ENCODE assay signal across 12 cellular contexts in the genomic region with DNA sequence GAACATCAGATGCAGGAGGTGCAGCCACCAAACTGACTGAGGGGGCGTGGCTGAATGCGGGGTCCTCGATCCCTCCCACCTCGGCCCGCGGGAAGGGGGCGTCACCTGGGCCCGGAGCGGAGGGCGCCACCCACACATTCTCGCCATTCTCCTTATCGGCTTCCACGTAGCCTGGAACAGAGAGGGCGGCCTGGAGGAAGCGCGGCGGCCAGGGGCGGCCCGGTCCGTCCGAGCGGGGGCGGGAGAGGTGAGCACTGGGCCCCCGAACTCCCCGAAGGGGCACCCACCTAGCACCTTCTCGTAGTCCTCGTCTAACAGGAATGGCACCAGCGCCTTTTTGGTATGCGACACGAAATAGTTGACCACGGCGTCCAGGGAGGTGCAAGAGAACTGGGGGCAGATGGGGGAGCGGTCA. TPM values are rescaled to one million over a fixed set of nuclear protein-coding genes. Genes with fewer than 3 reads are reported as not detected.
DNase-seq lines count a peak whose midpoint lies in the region; ATAC-seq, FAIRE-seq and TF ChIP-seq lines count a peak whose summit lies in the region.
"Had no signal": no experiment of that assay in that cellular context is flagged by ENCODE, and none has a peak within 500 bp of the region (broad histone marks: within the 10 kb centered on the region; RNA-seq: fewer than 3 reads in every experiment).

No MANE protein-coding gene starts in this region.

- H3K18ac ChIP-seq in mesenchymal stem cell (ENCODE audit: low read depth in 1 of 2, low read length in 2 of 2) = no peak overlapping the region

- H3K4ac ChIP-seq in mesenchymal stem cell (ENCODE audit: low read depth in 1 of 2, low read length in 2 of 2) = no peak overlapping the region

- no peaks in the 10 kb centered on the region; the same call in 1 of the 2 replicates for H3K79me2 ChIP-seq in GM12878 (ENCODE audit: control insufficient read depth, insufficient read depth, low read length)

- H3K4me1 Mint-ChIP-seq in Calu3 (ENCODE audit: low read depth, unreplicated experiment) = no peaks in the 10 kb centered on the region

- H3K79me1 ChIP-seq in mesenchymal stem cell (replicated peaks; ENCODE audit: low read length, poor library complexity, severe bottlenecking) = no peaks in the 10 kb centered on the region

- POLR2A ChIA-PET in AG04450 (lab: Yijun Ruan, JAX) = no interaction called here
- POLR2A ChIA-PET in GM12878 (lab: Charles Lee) = no interaction called here

- H3K36me3 ChIP-seq in GM12878 (ENCODE audit: control insufficient read depth in 2 of 2, insufficient read depth in 2 of 2, low read length in 1 of 2) = no peaks in the 10 kb centered on the region
- peaks cover 0 to 41% of the 10 kb centered on the region in 2 experiments for H3K36me3 ChIP-seq in mesenchymal stem cell (ENCODE audit: control insufficient read depth in 1 of 2, insufficient read depth in 2 of 2, low read depth in 1 of 2, low read length in 2 of 2)
- H3K36me3 ChIP-seq in SJCRH30 = no peaks in the 10 kb centered on the region
- H3K36me3 ChIP-seq: SJSA1 had no signal

- no peak overlapping the region for H2BK5ac ChIP-seq in mesenchymal stem cell (ENCODE audit: low read depth, low read length, poor library complexity, severe bottlenecking)

- H2AK5ac ChIP-seq in mesenchymal stem cell (ENCODE audit: low read length, severe bottlenecking) = no peak overlapping the region

- no peak overlapping the region for H3K23ac ChIP-seq in mesenchymal stem cell (ENCODE audit: low read length in 2 of 2)

- H3K4me3 Mint-ChIP-seq in Calu3 (ENCODE audit: low read depth, unreplicated experiment) = no peak overlapping the region

- 8% methylated on average over 33 of the region's 33 CpGs for WGBS in GM12878 (ENCODE audit: insufficient coverage, insufficient replicate concordance, low lambda C conversion rate, missing lambda C conversion rate)
- WGBS in mesenchymal stem cell = 6% methylated on average over 31 of the region's 33 CpGs

- no peak overlapping the region for H4K8ac ChIP-seq in mesenchymal stem cell (ENCODE audit: low read length)

- ATAC-seq in GM12878 = no peak

- H3K27me3 ChIP-seq in AG04450 (ENCODE audit: control insufficient read depth, insufficient read depth, low read length) (no peaks in the 10 kb centered on the region), GM12878 (replicated peaks in 1 of 2; ENCODE audit: control insufficient read depth in 2 of 2, insufficient read depth in 2 of 2, low read length in 1 of 2) (no peaks in the 10 kb centered on the region), mesenchymal stem cell (ENCODE audit: control insufficient read depth in 1 of 2, insufficient read depth in 1 of 2, low read length in 2 of 2) (peaks cover 8 to 30% of the 10 kb centered on the region in 2 experiments), SJCRH30 (no peaks in the 10 kb centered on the region)

- no peak for TF ChIP-seq POLR2A in GM12878 (IDR thresholded peaks at IDR 0.05; ENCODE audit: low read depth, low read length)

- H3K4me3 ChIP-seq in AG04450 (ENCODE audit: low read depth, low read length) (peak overlapping the region; percentile 22; the same call in 1 of the 2 replicates), HFF-Myc (replicated peaks; ENCODE audit: low read depth, low read length) (peak overlapping the region; percentile 40), GM12878 (no peak overlapping the region), mesenchymal stem cell (ENCODE audit: insufficient read depth in 1 of 2, low read depth in 1 of 2, low read length in 2 of 2) (no peak overlapping the region), SJCRH30 (no peak overlapping the region)
- H3K4me3 ChIP-seq: SJSA1 had no signal

- H3K4me1 ChIP-seq in GM12878 (ENCODE audit: control insufficient read depth, insufficient read depth, low read length) = peaks cover 8% of the 10 kb centered on the region; the same call in 1 of the 2 replicates
- H3K4me1 ChIP-seq in mesenchymal stem cell (ENCODE audit: control insufficient read depth, insufficient read depth, low read depth, low read length) = peaks cover 20% of the 10 kb centered on the region
- 0 out of 2 replicates have a peak, but pooled peaks cover 2% of the 10 kb centered on the region for H3K4me1 ChIP-seq in SJCRH30

- no peaks in the 10 kb centered on the region for H3K9me3 Mint-ChIP-seq in Calu3 (ENCODE audit: low read depth, unreplicated experiment)

- H3K14ac ChIP-seq in mesenchymal stem cell (ENCODE audit: low read length in 2 of 2) = no peak overlapping the region

- H3K4me2 ChIP-seq in GM12878 (ENCODE audit: control insufficient read depth, insufficient read depth) = peak overlapping the region; percentile 68; the same call in 1 of the 2 replicates
- peak overlapping the region; percentile 18 for H3K4me2 ChIP-seq in mesenchymal stem cell (ENCODE audit: low read length, poor library complexity, severe bottlenecking)

- in situ Hi-C loops in GM12878 (cut with MboI) = no loop called here

- RAD21 ChIA-PET in GM12878 (lab: Charles Lee; ENCODE audit: unreplicated experiment) = no interaction called here

- no peak overlapping the region for H2BK120ac ChIP-seq in mesenchymal stem cell (ENCODE audit: low read depth, low read length)

- TF ChIP-seq CTCF in AG04450 (IDR thresholded peaks at IDR 0.05; ENCODE audit: low read depth, low read length) = no peak
- TF ChIP-seq CTCF in HFF-Myc (IDR thresholded peaks at IDR 0.05; ENCODE audit: low read depth, low read length, missing control alignments) = no peak
- TF ChIP-seq CTCF in GM12878 (IDR thresholded peaks at IDR 0.05 in 2 of 3, conservative IDR thresholded peaks at IDR 0.05 in 1 of 3; ENCODE audit: control insufficient read depth in 2 of 3, extremely low read depth in 1 of 3, insufficient read depth in 1 of 3, low read depth in 3 of 3, low read length in 3 of 3) = no peak
- TF ChIP-seq CTCF in Calu3 (IDR thresholded peaks at IDR 0.05; ENCODE audit: unreplicated experiment) = no peak

- TF ChIP-seq EP300 in GM12878 (IDR thresholded peaks at IDR 0.05; ENCODE audit: borderline replicate concordance in 1 of 2, control insufficient read depth in 1 of 2, low read depth in 2 of 2, low read length in 2 of 2) = no peak

- no peak overlapping the region for H4K91ac ChIP-seq in mesenchymal stem cell (ENCODE audit: low read length)

- SMC1A ChIA-PET in GM12878 (lab: Charles Lee; ENCODE audit: uncharacterized antibody, unreplicated experiment) = no interaction called here

- H3K9me3 ChIP-seq in AG04450 (ENCODE audit: control insufficient read depth, insufficient read depth, low read length) (peaks cover 15% of the 10 kb centered on the region), GM12878 (replicated peaks; ENCODE audit: control insufficient read depth, insufficient read depth, low read length) (no peaks in the 10 kb centered on the region; the same call in 1 of the 3 replicates), mesenchymal stem cell (ENCODE audit: control insufficient read depth, low read length) (peaks cover 7% of the 10 kb centered on the region), SJCRH30 (replicated peaks) (no peaks in the 10 kb centered on the region)
- H3K9me3 ChIP-seq: SJSA1 had no signal

- peaks cover 4% of the 10 kb centered on the region for H3K36me3 Mint-ChIP-seq in Calu3 (ENCODE audit: insufficient read depth, unreplicated experiment)

- DNase-seq in AG04450 (ENCODE audit: low read depth, low spot score) (no peak), HFF-Myc (ENCODE audit: extremely low read depth, low read depth) (no peak), GM12878 (ENCODE audit: low read depth, low spot score) (no peak), mesenchymal stem cell (no peak), Calu3 (no peak), SJCRH30 (no peak), GM19239 (ENCODE audit: insufficient read length, low spot score) (no peak), SKM-1 treated with dmso at 0.1 percent for 144 hours (lab: John Stamatoyannopoulos, UW; ENCODE audit: unreplicated experiment) (no peak)
- DNase-seq: NCI-H1417 treated with DMSO at 0.1 percent for 48 hours had no signal

- TF ChIP-seq RAD21 in GM12878 (IDR thresholded peaks at IDR 0.05; ENCODE audit: insufficient read depth, low read depth, low read length) = no peak

- BruUV-seq in GM12878 (replicated peaks; lab: Mats Ljungman, UMichigan) (no TSS peak), Calu3 (replicated peaks; lab: Mats Ljungman, UMichigan) (no TSS peak)

- FAIRE-seq in GM12878 (lab: Jason Lieb, UNC) = no peak
- FAIRE-seq in GM19239 (lab: Jason Lieb, UNC) = no peak

- H2BK15ac ChIP-seq in mesenchymal stem cell (ENCODE audit: low read depth, poor library complexity, severe bottlenecking) = no peak overlapping the region

- no peak overlapping the region for H3K27ac ChIP-seq in AG04450 (ENCODE audit: low read depth, low read length)
- no peak overlapping the region for H3K27ac ChIP-seq in GM12878 (ENCODE audit: control insufficient read depth, insufficient read depth)
- H3K27ac ChIP-seq in mesenchymal stem cell (ENCODE audit: low read length, poor library complexity, severe bottlenecking) = no peak overlapping the region
- H3K27ac ChIP-seq in SJCRH30 = no peak overlapping the region
- H3K27ac ChIP-seq: SJSA1 had no signal

- H3K27me3 Mint-ChIP-seq in Calu3 (ENCODE audit: unreplicated experiment) = no peaks in the 10 kb centered on the region

- intact Hi-C loops in GM12878 (cut with micrococcal nuclease; ENCODE audit: unreplicated experiment) = no loop called here
- intact Hi-C loops in Calu3 (cut with micrococcal nuclease; ENCODE audit: unreplicated experiment) = no loop called here

- CTCF ChIA-PET in AG04450 (lab: Charles Lee) = no interaction called here
- CTCF ChIA-PET in GM12878 (lab: Yijun Ruan, JAX) = no interaction called here
- CTCF ChIA-PET in Calu3 (lab: Charles Lee) = no interaction called here

- H2AFZ ChIP-seq in GM12878 (ENCODE audit: control insufficient read depth, low read depth, low read length) (peak overlapping the region; percentile 78), mesenchymal stem cell (ENCODE audit: low read depth, low read length) (no peak overlapping the region)

- H4K20me1 ChIP-seq in GM12878 (ENCODE audit: control insufficient read depth, insufficient read depth) = no peaks in the 10 kb centered on the region

- no peak overlapping the region for H3K27ac Mint-ChIP-seq in Calu3 (ENCODE audit: unreplicated experiment)

- no peak overlapping the region for H3K9ac ChIP-seq in GM12878 (ENCODE audit: control insufficient read depth, insufficient read depth, low read length)
- no peak overlapping the region for H3K9ac ChIP-seq in mesenchymal stem cell (ENCODE audit: low read length)

- H2BK12ac ChIP-seq in mesenchymal stem cell (ENCODE audit: low read length in 2 of 2) = no peak overlapping the region

RNA-seq across cellular contexts. Expression of gene STAP2, which starts 11.8 kb away (rescaled TPM):
- 5.3 and 7.4 TPM in 2 replicates for polyA plus RNA-seq in AG04450 (2011; rRNA removed)
- polyA minus RNA-seq in AG04450 (2011; rRNA and poly(A)+ RNA removed) = 5.3 and 7.5 TPM in 2 replicates
- total RNA-seq in GM12878 (2013; cell fraction: nucleolus; rRNA removed) = 2.3 and 3.7 TPM in 2 replicates
- 19.2 and 24.6 TPM in 2 replicates for total RNA-seq in GM12878 (2014; rRNA removed)
- total RNA-seq in GM12878 (2014; rRNA removed; fragmentation: Illumina TruSeq; extraction: Trizol) = 13.6 and 14.3 TPM in 2 replicates
- total RNA-seq in GM12878 (2021) = 18.5 and 21.4 TPM in 2 replicates
- 4.3 TPM for polyA plus RNA-seq in GM12878 (2011; ENCODE audit: low read depth)
- 1.7 and 2.6 TPM in 2 replicates for polyA plus RNA-seq in GM12878 (2011; rRNA removed)
- 3.5 and 3.7 TPM in 2 replicates for polyA plus RNA-seq in GM12878 (2011; cell fraction: cytosol; rRNA removed)
- polyA plus RNA-seq in GM12878 (2011; cell fraction: nucleus; rRNA removed) = 2.9 and 3.7 TPM in 2 replicates
- 8.1 and 10.2 TPM in 2 replicates for polyA plus RNA-seq in GM12878 (2012)
- 11.2 and 11.6 TPM in 2 replicates for polyA plus RNA-seq in GM12878 (2014; fragmentation: Illumina TruSeq; extraction: Trizol)
- 1 to 10 TPM in 1 of 2 experiments, under 1 TPM in 1; 0.84 to 2.0 TPM for polyA plus RNA-seq in GM12878 (2014; fragmentation: Nextera tagmentation; extraction: Ambion mirVana)
- polyA plus RNA-seq in GM12878 (2014; rRNA removed) = 22.4 and 23.6 TPM in 2 replicates
- polyA plus RNA-seq in GM12878 (2016; fragmentation: Nextera tagmentation; extraction: Ambion mirVana) = 10 to 100 TPM; 16.9 to 21.2 TPM
- polyA minus RNA-seq in GM12878 (2011; rRNA and poly(A)+ RNA removed) = 1.2 and 3.0 TPM in 2 replicates
- polyA minus RNA-seq in GM12878 (2011; cell fraction: cytosol; rRNA and poly(A)+ RNA removed) = 1.3 and 2.5 TPM in 2 replicates
- 0.38 and 0.60 TPM in 2 replicates for polyA minus RNA-seq in GM12878 (2011; cell fraction: nucleus; rRNA and poly(A)+ RNA removed)
- 2.0 TPM for polyA plus RNA-seq in mesenchymal stem cell (2013, experiment 1 of 2)
- 2.5 TPM for polyA plus RNA-seq in mesenchymal stem cell (2013, experiment 2 of 2)
- 28.7 and 30.5 TPM in 2 replicates for total RNA-seq in Calu3 (2022)
- total RNA-seq in SJCRH30 (2014; rRNA removed; shearing (Covaris generic)) = 9.7 and 11.9 TPM in 2 replicates

RNA-seq across cellular contexts. Expression of gene MPND, which starts 16.5 kb away (rescaled TPM):
- polyA plus RNA-seq in AG04450 (2011; rRNA removed) (5.1 and 6.5 TPM in 2 replicates), GM12878 (2011; rRNA removed) (3.4 and 7.2 TPM in 2 replicates), GM12878 (2014; fragmentation: Illumina TruSeq; extraction: Trizol) (0.70 and 4.8 TPM in 2 replicates), GM12878 (2014; fragmentation: Nextera tagmentation; extraction: Ambion mirVana) (1 to 10 TPM in 1 of 2 experiments, under 1 TPM in 1; 0.79 to 4.3 TPM), GM12878 (2014; rRNA removed) (10.5 and 11.8 TPM in 2 replicates), GM12878 (2016; fragmentation: Nextera tagmentation; extraction: Ambion mirVana) (1 to 10 TPM; 3.7 to 8.5 TPM)
- polyA minus RNA-seq in AG04450 (2011; rRNA and poly(A)+ RNA removed) = 6.7 TPM in 2 replicates
- total RNA-seq in GM12878 (2013; cell fraction: nucleolus; rRNA removed) = 7.0 and 9.2 TPM in 2 replicates
- total RNA-seq in GM12878 (2014; rRNA removed) (3.5 and 4.2 TPM in 2 replicates), GM12878 (2014; rRNA removed; fragmentation: Illumina TruSeq; extraction: Trizol) (6.1 and 7.9 TPM in 2 replicates), GM12878 (2021) (18.3 and 20.3 TPM in 2 replicates), Calu3 (2022) (15.3 and 21.1 TPM in 2 replicates)
- polyA plus RNA-seq in GM12878 (2011; ENCODE audit: low read depth) = 8.6 TPM
- 12.4 and 18.1 TPM in 2 replicates for polyA plus RNA-seq in GM12878 (2011; cell fraction: cytosol; rRNA removed)
- 9.6 and 13.9 TPM in 2 replicates for polyA plus RNA-seq in GM12878 (2011; cell fraction: nucleus; rRNA removed)
- 11.4 and 16.8 TPM in 2 replicates for polyA plus RNA-seq in GM12878 (2012)
- polyA minus RNA-seq in GM12878 (2011; rRNA and poly(A)+ RNA removed) = 7.2 and 15.3 TPM in 2 replicates
- 9.6 and 10.3 TPM in 2 replicates for polyA minus RNA-seq in GM12878 (2011; cell fraction: cytosol; rRNA and poly(A)+ RNA removed)
- polyA minus RNA-seq in GM12878 (2011; cell fraction: nucleus; rRNA and poly(A)+ RNA removed) = 3.6 and 10.1 TPM in 2 replicates
- 6.9 TPM for polyA plus RNA-seq in mesenchymal stem cell (2013, experiment 1 of 2)
- 6.1 TPM for polyA plus RNA-seq in mesenchymal stem cell (2013, experiment 2 of 2)
- total RNA-seq in SJCRH30 (2014; rRNA removed; shearing (Covaris generic)) = 3.8 and 8.3 TPM in 2 replicates

RNA-seq across cellular contexts. Expression of gene FSD1, which starts 22.4 kb away (rescaled TPM):
- polyA plus RNA-seq in AG04450 (2011; rRNA removed) (6.8 and 8.9 TPM in 2 replicates), GM12878 (2011; rRNA removed) (0.58 and 0.77 TPM in 2 replicates), GM12878 (2014; fragmentation: Illumina TruSeq; extraction: Trizol) (0.68 and 1.7 TPM in 2 replicates), GM12878 (2014; fragmentation: Nextera tagmentation; extraction: Ambion mirVana) (under 1 TPM in 1 of 2 experiments, not detected in 1; 0.15 TPM), GM12878 (2014; rRNA removed) (4.7 and 5.1 TPM in 2 replicates), GM12878 (2016; fragmentation: Nextera tagmentation; extraction: Ambion mirVana) (1 to 10 TPM; 4.0 to 4.2 TPM)
- polyA minus RNA-seq in AG04450 (2011; rRNA and poly(A)+ RNA removed) = 9.4 and 9.6 TPM in 2 replicates
- total RNA-seq in GM12878 (2013; cell fraction: nucleolus; rRNA removed) = 0.52 and 1.1 TPM in 2 replicates
- total RNA-seq in GM12878 (2014; rRNA removed) (4.0 and 4.1 TPM in 2 replicates), GM12878 (2014; rRNA removed; fragmentation: Illumina TruSeq; extraction: Trizol) (1.4 TPM in 2 replicates), GM12878 (2021) (4.3 and 4.9 TPM in 2 replicates), Calu3 (2022) (1.2 and 1.9 TPM in 2 replicates)
- 1.5 TPM for polyA plus RNA-seq in GM12878 (2011; ENCODE audit: low read depth)
- polyA plus RNA-seq in GM12878 (2011; cell fraction: cytosol; rRNA removed) = 0.78 and 1.4 TPM in 2 replicates
- 2.8 and 3.2 TPM in 2 replicates for polyA plus RNA-seq in GM12878 (2011; cell fraction: nucleus; rRNA removed)
- 1.5 and 1.6 TPM in 2 replicates for polyA plus RNA-seq in GM12878 (2012)
- 1.3 and 1.8 TPM in 2 replicates for polyA minus RNA-seq in GM12878 (2011; rRNA and poly(A)+ RNA removed)
- not detected in 2 replicates for polyA minus RNA-seq in GM12878 (2011; cell fraction: cytosol; rRNA and poly(A)+ RNA removed)
- polyA minus RNA-seq in GM12878 (2011; cell fraction: nucleus; rRNA and poly(A)+ RNA removed) = 0.86 and 1.1 TPM in 2 replicates
- polyA plus RNA-seq in mesenchymal stem cell (2013, experiment 1 of 2) = 3.4 TPM
- 2.6 TPM for polyA plus RNA-seq in mesenchymal stem cell (2013, experiment 2 of 2)
- total RNA-seq in SJCRH30 (2014; rRNA removed; shearing (Covaris generic)) = 23.5 and 24.7 TPM in 2 replicates

RNA-seq across cellular contexts. Expression of gene TMIGD2, which starts 24.7 kb away (rescaled TPM):
- polyA plus RNA-seq in AG04450 (2011; rRNA removed) (not detected in 2 replicates), GM12878 (2011; rRNA removed) (not detected in 2 replicates), GM12878 (2014; fragmentation: Illumina TruSeq; extraction: Trizol) (not detected in 2 replicates), GM12878 (2014; fragmentation: Nextera tagmentation; extraction: Ambion mirVana) (not detected), GM12878 (2014; rRNA removed) (0.09 TPM in 1 of 2 replicates, not detected in the other), GM12878 (2016; fragmentation: Nextera tagmentation; extraction: Ambion mirVana) (under 1 TPM; 0.14 to 0.40 TPM)
- polyA minus RNA-seq in AG04450 (2011; rRNA and poly(A)+ RNA removed) = not detected in 2 replicates
- 0.31 TPM in 1 of 2 replicates, not detected in the other for total RNA-seq in GM12878 (2013; cell fraction: nucleolus; rRNA removed)
- total RNA-seq in GM12878 (2014; rRNA removed) (0.17 TPM in 1 of 2 replicates, not detected in the other), GM12878 (2014; rRNA removed; fragmentation: Illumina TruSeq; extraction: Trizol) (0.13 TPM in 1 of 2 replicates, not detected in the other), GM12878 (2021) (0.16 TPM in 1 of 2 replicates, not detected in the other), Calu3 (2022) (not detected in 2 replicates)
- polyA plus RNA-seq in GM12878 (2011; ENCODE audit: low read depth) = not detected
- not detected in 2 replicates for polyA plus RNA-seq in GM12878 (2011; cell fraction: cytosol; rRNA removed)
- not detected in 2 replicates for polyA plus RNA-seq in GM12878 (2011; cell fraction: nucleus; rRNA removed)
- 0.21 and 0.22 TPM in 2 replicates for polyA plus RNA-seq in GM12878 (2012)
- not detected in 2 replicates for polyA minus RNA-seq in GM12878 (2011; rRNA and poly(A)+ RNA removed)
- not detected in 2 replicates for polyA minus RNA-seq in GM12878 (2011; cell fraction: cytosol; rRNA and poly(A)+ RNA removed)
- not detected in 2 replicates for polyA minus RNA-seq in GM12878 (2011; cell fraction: nucleus; rRNA and poly(A)+ RNA removed)
- 0.08 TPM for polyA plus RNA-seq in mesenchymal stem cell (2013, experiment 1 of 2)
- 0.16 TPM for polyA plus RNA-seq in mesenchymal stem cell (2013, experiment 2 of 2)
- total RNA-seq in SJCRH30 (2014; rRNA removed; shearing (Covaris generic)) = 0.30 and 1.5 TPM in 2 replicates
- total RNA-seq: G401, renal cortical epithelial cell, SJSA1 had no signal

RNA-seq across cellular contexts. Expression of gene SHD, which starts 47.8 kb away (rescaled TPM):
- not detected in 2 replicates for polyA plus RNA-seq in AG04450 (2011; rRNA removed)
- polyA minus RNA-seq in AG04450 (2011; rRNA and poly(A)+ RNA removed) = not detected in 2 replicates
- total RNA-seq in GM12878 (2013; cell fraction: nucleolus; rRNA removed) = not detected in 2 replicates
- total RNA-seq in GM12878 (2014; rRNA removed) = not detected in 2 replicates
- not detected in 2 replicates for total RNA-seq in GM12878 (2014; rRNA removed; fragmentation: Illumina TruSeq; extraction: Trizol)
- total RNA-seq in GM12878 (2021) = not detected in 2 replicates
- polyA plus RNA-seq in GM12878 (2011; ENCODE audit: low read depth) = not detected
- not detected in 2 replicates for polyA plus RNA-seq in GM12878 (2011; rRNA removed)
- polyA plus RNA-seq in GM12878 (2011; cell fraction: cytosol; rRNA removed) = not detected in 2 replicates
- not detected in 2 replicates for polyA plus RNA-seq in GM12878 (2011; cell fraction: nucleus; rRNA removed)
- not detected in 2 replicates for polyA plus RNA-seq in GM12878 (2012)
- not detected in 2 replicates for polyA plus RNA-seq in GM12878 (2014; fragmentation: Illumina TruSeq; extraction: Trizol)
- polyA plus RNA-seq in GM12878 (2014; fragmentation: Nextera tagmentation; extraction: Ambion mirVana) = not detected
- polyA plus RNA-seq in GM12878 (2014; rRNA removed) = not detected in 2 replicates
- polyA plus RNA-seq in GM12878 (2016; fragmentation: Nextera tagmentation; extraction: Ambion mirVana) = under 1 TPM in 1 of 2 experiments, not detected in 1; 0.09 TPM
- polyA minus RNA-seq in GM12878 (2011; rRNA and poly(A)+ RNA removed) = not detected in 2 replicates
- not detected in 2 replicates for polyA minus RNA-seq in GM12878 (2011; cell fraction: cytosol; rRNA and poly(A)+ RNA removed)
- not detected in 2 replicates for polyA minus RNA-seq in GM12878 (2011; cell fraction: nucleus; rRNA and poly(A)+ RNA removed)
- polyA plus RNA-seq in mesenchymal stem cell (2013, experiment 1 of 2) = not detected
- polyA plus RNA-seq in mesenchymal stem cell (2013, experiment 2 of 2) = not detected
- not detected in 2 replicates for total RNA-seq in Calu3 (2022)
- total RNA-seq in SJCRH30 (2014; rRNA removed; shearing (Covaris generic)) = 97.9 and 101 TPM in 2 replicates
- total RNA-seq: G401, renal cortical epithelial cell, SJSA1 had no signal

Comparison
In these comparisons a context has a peak if more than half of its experiments do, and no peak if none do; other contexts are left out.
1. H3K4me3 ChIP-seq: peak in AG04450 (single experiment) and HFF-Myc (single experiment); none in GM12878 (single experiment), mesenchymal stem cell (0 of 2) and SJCRH30 (single experiment).